23 cellular contexts compared by ENCODE assay signal in the genomic region with DNA sequence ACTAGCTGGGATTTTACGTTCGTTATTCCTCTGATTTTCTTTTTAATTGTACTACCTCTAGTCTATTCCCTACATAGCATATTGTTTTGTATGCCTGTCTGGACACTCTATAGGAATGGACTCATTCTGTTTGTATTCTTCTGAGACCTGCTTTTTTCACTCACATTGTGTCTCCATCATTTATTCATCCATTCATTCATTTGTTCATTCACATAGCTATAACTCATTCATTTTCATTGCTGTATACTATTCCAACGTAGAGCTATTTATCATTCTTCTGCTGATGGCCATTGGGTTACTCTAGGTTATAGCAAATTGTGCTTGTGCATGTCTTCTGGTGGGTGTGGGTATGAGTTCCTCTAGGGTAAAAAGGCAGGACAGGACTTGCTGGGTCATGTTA.
DNase-seq lines count a peak whose midpoint lies in the region; ATAC-seq, FAIRE-seq and TF ChIP-seq lines count a peak whose summit lies in the region.
"Had no signal": no experiment of that assay in that cellular context is flagged by ENCODE, and none has a peak within 500 bp of the region (broad histone marks: within the 10 kb centered on the region; RNA-seq: fewer than 3 reads in every experiment).

No MANE protein-coding gene starts in this region.

- H3K79me2 ChIP-seq in K562 (ENCODE audit: control insufficient read depth, insufficient read depth, low read length) (no peaks in the 10 kb centered on the region), keratinocyte (ENCODE audit: control insufficient read depth, insufficient read depth, low read length) (no peaks in the 10 kb centered on the region)

- H3K9me3 ChIP-seq in K562 (replicated peaks; ENCODE audit: control insufficient read depth, insufficient read depth, low read depth, low read length) (no peaks in the 10 kb centered on the region), keratinocyte (ENCODE audit: control insufficient read depth, low read depth, low read length) (no peaks in the 10 kb centered on the region)
- H3K9me3 ChIP-seq: BLaER1 had no signal

- no TSS peak for BruUV-seq in K562 (replicated peaks; lab: Mats Ljungman, UMichigan)

- H3K9me3 Mint-ChIP-seq in T-helper 1 cell treated with Interleukin-12 subunit alpha and Interleukin-12 subunit beta and Interleukin-4 antibody, amounts not matched to agents 30 μg/mL and 1 μg/mL, for 36 hours, result no peaks in the 10 kb centered on the region
- H3K9me3 Mint-ChIP-seq in HFFc6, result no peaks in the 10 kb centered on the region
- H3K9me3 Mint-ChIP-seq: GM23338 had no signal

- POLR2A ChIA-PET in K562 (lab: Yijun Ruan, JAX), result interaction anchor here (1.7 kb wide), 1 partner anchor 9 kb away, joined by 6 read pairs; no protein-coding TSS in a partner anchor

- H3K4me2 ChIP-seq in K562 (ENCODE audit: insufficient read depth, low read length), result no peak overlapping the region
- H3K4me2 ChIP-seq in keratinocyte (ENCODE audit: control insufficient read depth, extremely low read depth, insufficient read depth, low read depth, low read length), result no peak overlapping the region
- H3K4me2 ChIP-seq: BLaER1, GM23338 had no signal

- no peak for TF ChIP-seq POLR2A in K562 (conservative IDR thresholded peaks at IDR 0.05)

- no peak for FAIRE-seq in K562 (lab: Jason Lieb, UNC)
- no peak for FAIRE-seq in keratinocyte (lab: Jason Lieb, UNC)
- FAIRE-seq: A204.1, GM12891, GM18507 had no signal

- no peak for TF ChIP-seq RAD21 in K562 (CRISPR knock-in tag; conservative IDR thresholded peaks at IDR 0.05 in 1 of 2, IDR thresholded peaks at IDR 0.05 in 1 of 2)

- H4K20me1 ChIP-seq in K562 (replicated peaks; ENCODE audit: control insufficient read depth, insufficient read depth, low read length) (no peaks in the 10 kb centered on the region), keratinocyte (ENCODE audit: control insufficient read depth, extremely low read depth, insufficient read depth, low read length) (no peaks in the 10 kb centered on the region)
- H4K20me1 ChIP-seq: BLaER1 had no signal

- no peak overlapping the region for H3K4me3 Mint-ChIP-seq in T-helper 1 cell treated with Interleukin-12 subunit alpha and Interleukin-12 subunit beta and Interleukin-4 antibody, amounts not matched to agents 30 μg/mL and 1 μg/mL, for 36 hours
- H3K4me3 Mint-ChIP-seq in HFFc6, result no peak overlapping the region
- H3K4me3 Mint-ChIP-seq: B cell; CD4-positive, CD25-positive, alpha-beta regulatory T cell; CD8-positive, alpha-beta T cell; GM23338; H9 had no signal

- H2AFZ ChIP-seq in K562 (ENCODE audit: low read depth, low read length) (no peak overlapping the region), keratinocyte (ENCODE audit: control insufficient read depth, low read length) (no peak overlapping the region)
- H2AFZ ChIP-seq: GM23338 had no signal

- no peak for TF ChIP-seq CTCF in K562 (IDR thresholded peaks at IDR 0.05 in 2 of 3, conservative IDR thresholded peaks at IDR 0.05 in 1 of 3; ENCODE audit: insufficient read depth in 2 of 3, low read depth in 1 of 3, low read length in 3 of 3)
- no peak for TF ChIP-seq CTCF in keratinocyte (optimal IDR thresholded peaks at IDR 0.05 in 1 of 3, IDR thresholded peaks at IDR 0.05 in 1 of 3, conservative IDR thresholded peaks at IDR 0.05 in 1 of 3; ENCODE audit: extremely low read depth in 1 of 3, insufficient read depth in 2 of 3, low read length in 3 of 3)
- TF ChIP-seq CTCF in HFFc6 (IDR thresholded peaks at IDR 0.05), result no peak

- peaks cover 5% of the 10 kb centered on the region for H3K27me3 Mint-ChIP-seq in T-helper 1 cell treated with Interleukin-12 subunit alpha and Interleukin-12 subunit beta and Interleukin-4 antibody, amounts not matched to agents 30 μg/mL and 1 μg/mL, for 36 hours (ENCODE audit: low read depth)
- peaks cover 3% of the 10 kb centered on the region for H3K27me3 Mint-ChIP-seq in HFFc6 (ENCODE audit: insufficient read depth)
- H3K27me3 Mint-ChIP-seq: CD4-positive, CD25-positive, alpha-beta regulatory T cell had no signal

- 0 out of 5 replicates have a peak, but pooled peaks cover 0 to 3% of the 10 kb centered on the region in 2 experiments for H3K4me1 ChIP-seq in K562 (replicated peaks in 1 of 2; ENCODE audit: control insufficient read depth in 2 of 2, insufficient read depth in 2 of 2, low read length in 2 of 2)
- peaks cover 34% of the 10 kb centered on the region for H3K4me1 ChIP-seq in keratinocyte (ENCODE audit: control insufficient read depth, extremely low read depth, insufficient read depth, low read length)

- H3K27ac ChIP-seq in K562 (ENCODE audit: extremely low read depth, low read depth, low read length) (no peak overlapping the region), keratinocyte (ENCODE audit: control insufficient read depth, insufficient read depth, low read length) (no peak overlapping the region)
- H3K27ac ChIP-seq: 22Rv1, BLaER1, C4-2B had no signal

- H3K9ac ChIP-seq in K562 (ENCODE audit: insufficient read depth in 1 of 2, low read depth in 2 of 2, low read length in 2 of 2) (no peak overlapping the region), keratinocyte (ENCODE audit: control insufficient read depth, extremely low read depth, insufficient read depth, low read length) (no peak overlapping the region)
- H3K9ac ChIP-seq: BLaER1 had no signal

- no peak for ATAC-seq in K562
- ATAC-seq: CD8-positive, alpha-beta T cell had no signal

- CTCF ChIA-PET in K562 (lab: Yijun Ruan, JAX; ENCODE audit: low intra/inter-chr PET ratio), result no interaction called here

- H3K9me1 ChIP-seq in K562 (ENCODE audit: control insufficient read depth, insufficient read depth, low read length), result no peaks in the 10 kb centered on the region
- H3K9me1 ChIP-seq in keratinocyte (ENCODE audit: control insufficient read depth, extremely low read depth, insufficient read depth, low read length), result no peaks in the 10 kb centered on the region

- H3K4me1 Mint-ChIP-seq in T-helper 1 cell treated with Interleukin-12 subunit alpha and Interleukin-12 subunit beta and Interleukin-4 antibody, amounts not matched to agents 30 μg/mL and 1 μg/mL, for 36 hours (ENCODE audit: low read depth), result no peaks in the 10 kb centered on the region
- peaks cover 39% of the 10 kb centered on the region for H3K4me1 Mint-ChIP-seq in HFFc6 (ENCODE audit: low read depth)
- H3K4me1 Mint-ChIP-seq: B cell; CD4-positive, CD25-positive, alpha-beta regulatory T cell had no signal

- dilution Hi-C loops in keratinocyte (cut with MboI; ENCODE audit: extremely low pct_ligation_motif_present, low sequenced_read_pairs), result no loop called here

- H3K36me3 ChIP-seq in K562 (ENCODE audit: control insufficient read depth, insufficient read depth, low read length) (no peaks in the 10 kb centered on the region), keratinocyte (ENCODE audit: control insufficient read depth in 2 of 2, extremely low read depth in 1 of 2, insufficient read depth in 2 of 2, low read length in 2 of 2) (no peaks in the 10 kb centered on the region)
- H3K36me3 ChIP-seq: BLaER1 had no signal

- H3K27ac Mint-ChIP-seq in T-helper 1 cell treated with Interleukin-12 subunit alpha and Interleukin-12 subunit beta and Interleukin-4 antibody, amounts not matched to agents 30 μg/mL and 1 μg/mL, for 36 hours, result peak overlapping the region; percentile 15
- no peak overlapping the region for H3K27ac Mint-ChIP-seq in HFFc6
- H3K27ac Mint-ChIP-seq: B cell; CD8-positive, alpha-beta T cell; GM23338 had no signal

- 14% methylated on average over 3 of the region's 3 CpGs for WGBS in K562 (ENCODE audit: insufficient coverage, low coverage, missing lambda C conversion rate)

- H3K4me3 ChIP-seq in K562, result no peak overlapping the region
- no peak overlapping the region for H3K4me3 ChIP-seq in keratinocyte (ENCODE audit: control insufficient read depth in 2 of 3, extremely low read depth in 1 of 3, insufficient read depth in 2 of 3, low read depth in 1 of 3, low read length in 3 of 3)
- H3K4me3 ChIP-seq: BLaER1, GM23338 had no signal

- intact Hi-C loops in K562 (cut with micrococcal nuclease), result no loop called here

- no peak for TF ChIP-seq EP300 in K562 (IDR thresholded peaks at IDR 0.05; ENCODE audit: low read length)

- in situ Hi-C loops in K562 (cut with MboI), result no loop called here

- H3K27me3 ChIP-seq in K562 (ENCODE audit: control insufficient read depth in 2 of 2, insufficient read depth in 2 of 2, low read length in 2 of 2) (no peaks in the 10 kb centered on the region; a peak in 1 of 5 replicates), keratinocyte (ENCODE audit: control insufficient read depth, extremely low read depth, insufficient read depth, low read length) (no peaks in the 10 kb centered on the region)
- H3K27me3 ChIP-seq: BLaER1 had no signal

- DNase-seq in T-helper 1 cell (no peak), K562 (ENCODE audit: extremely low read depth in 1 of 4, low spot score in 3 of 4) (no peak), keratinocyte (ENCODE audit: low read depth, low spot score) (peak; percentile 21), HFFc6 (no peak), COR-L47 (lab: John Stamatoyannopoulos, UW) (no peak), iPS-NIHi11 (ENCODE audit: low spot score) (no peak), COLO829 (ENCODE audit: low spot score) (no peak)
- DNase-seq: Calu3; CD4-positive, CD25-positive, alpha-beta regulatory T cell; CD8-positive, alpha-beta T cell; DMS53; DMS79 treated with DMSO at 0.1 percent for 48 hours; GF-D8; H9 had no signal

- no peaks in the 10 kb centered on the region for H3K36me3 Mint-ChIP-seq in T-helper 1 cell treated with Interleukin-12 subunit alpha and Interleukin-12 subunit beta and Interleukin-4 antibody, amounts not matched to agents 30 μg/mL and 1 μg/mL, for 36 hours (ENCODE audit: low read depth)
- no peaks in the 10 kb centered on the region for H3K36me3 Mint-ChIP-seq in HFFc6 (ENCODE audit: low read depth)
- H3K36me3 Mint-ChIP-seq: CD4-positive, CD25-positive, alpha-beta regulatory T cell; CD8-positive, alpha-beta T cell had no signal

TF ChIP-seq in K562, 482 proteins besides CTCF, POLR2A, EP300 and RAD21 (continues in another document):
- no peak for TF ChIP-seq STAT6 (CRISPR knock-in tag; IDR thresholded peaks at IDR 0.05)
